ENCODE assay signal across 14 cellular contexts in genomic region chr9:71648453-71648852, GRCh38.
DNase-seq lines count a peak whose midpoint lies in the region; ATAC-seq and TF ChIP-seq lines count a peak whose summit lies in the region.
"Had no signal": no experiment of that assay in that cellular context is flagged by ENCODE, and none has a peak within 500 bp of the region (broad histone marks: within the 10 kb centered on the region; RNA-seq: fewer than 3 reads in every experiment).

No MANE protein-coding gene starts in this region.

- peaks cover 8% of the 10 kb centered on the region for H3K79me1 ChIP-seq in trophoblast cell (ENCODE audit: low read length)

- DNase-seq in HCT116 (ENCODE audit: low read depth, low spot score) (no peak), OCI-M1 (lab: John Stamatoyannopoulos, UW) (peak; percentile 38), esophagus muscularis mucosa (ENCODE audit: extremely low spot score) (peak; percentile 57), trophoblast cell (no peak), H7 (no peak), coronary artery (ENCODE audit: low spot score) (no peak)
- DNase-seq: BE2C; Caco-2; CD8-positive, alpha-beta memory T cell; DND-41; GDM1; IMR-90 had no signal

- H2BK12ac ChIP-seq in trophoblast cell (ENCODE audit: low read length): no peak overlapping the region

- H3K4me1 ChIP-seq in HCT116 (ENCODE audit: control insufficient read depth in 1 of 2, insufficient read depth in 2 of 2, low read length in 2 of 2) (peaks cover 10 to 13% of the 10 kb centered on the region in 2 experiments; a peak in 3 of 4 replicates), esophagus muscularis mucosa (peaks cover 7 to 14% (median 13%) of the 10 kb centered on the region in 4 donors), trophoblast cell (ENCODE audit: control insufficient read depth in 1 of 2, insufficient read depth in 2 of 2, low read length in 2 of 2) (peaks cover 8% of the 10 kb centered on the region in 2 experiments)
- H3K4me1 ChIP-seq: BE2C, Caco-2 had no signal

- no peak overlapping the region for H2BK5ac ChIP-seq in trophoblast cell (ENCODE audit: low read depth, low read length, poor library complexity)

- no peak overlapping the region for H3K4ac ChIP-seq in trophoblast cell (ENCODE audit: low read depth, low read length)

- no peak overlapping the region for H2BK120ac ChIP-seq in trophoblast cell (ENCODE audit: insufficient read depth, low read length, poor library complexity)

- TF ChIP-seq EP300 in esophagus muscularis mucosa (IDR thresholded peaks at IDR 0.05): no peak

- H3K27me3 ChIP-seq in HCT116 (ENCODE audit: insufficient read depth, low read length) (no peaks in the 10 kb centered on the region), esophagus muscularis mucosa (no peaks in the 10 kb centered on the region), trophoblast cell (ENCODE audit: insufficient read depth, low read length) (no peaks in the 10 kb centered on the region), H7 (ENCODE audit: control insufficient read depth, insufficient read depth, low read length) (peaks cover 5% of the 10 kb centered on the region)
- H3K27me3 ChIP-seq: BE2C had no signal

- H3K9me3 ChIP-seq in HCT116 (ENCODE audit: control insufficient read depth in 1 of 2, insufficient read depth in 1 of 2, low read depth in 1 of 2, low read length in 2 of 2) (no peaks in the 10 kb centered on the region), esophagus muscularis mucosa (no peaks in the 10 kb centered on the region), trophoblast cell (ENCODE audit: insufficient read depth, low read depth, low read length) (no peaks in the 10 kb centered on the region)
- H3K9me3 ChIP-seq: A549, BE2C, Caco-2 had no signal

- H3K4me2 ChIP-seq in HCT116 (ENCODE audit: low read length) (no peak overlapping the region), trophoblast cell (ENCODE audit: low read length) (no peak overlapping the region)
- H3K4me2 ChIP-seq: A549 had no signal

- RAD21 ChIA-PET in HCT116 (lab: Charles Lee; ENCODE audit: low non-redundant PET in 1 of 2, low total read pairs in 2 of 2, uncharacterized antibody in 2 of 2, unreplicated experiment in 2 of 2): no interaction called here

- WGBS in esophagus muscularis mucosa: 100% methylated on average over 1 of the region's 1 CpG
- WGBS in trophoblast cell (ENCODE audit: extremely low coverage, insufficient coverage, insufficient read length): no CpG with 5 or more reads among the region's 1 CpG

- TF ChIP-seq CTCF in HCT116 (IDR thresholded peaks at IDR 0.05 in 2 of 3, conservative IDR thresholded peaks at IDR 0.05 in 1 of 3; ENCODE audit: borderline replicate concordance in 1 of 3, insufficient read depth in 1 of 3, low read depth in 2 of 3, low read length in 2 of 3) (no peak), esophagus muscularis mucosa (IDR thresholded peaks at IDR 0.05) (no peak), coronary artery (IDR thresholded peaks at IDR 0.05) (no peak)

- H3K27ac ChIP-seq in HCT116 (ENCODE audit: low read depth, low read length): no peak overlapping the region
- no peak overlapping the region for H3K27ac ChIP-seq in esophagus muscularis mucosa (replicated peaks in 1 of 4)
- peak overlapping the region; percentile 48 for H3K27ac ChIP-seq in trophoblast cell (ENCODE audit: low read depth, low read length)
- H3K27ac ChIP-seq in coronary artery: no peak overlapping the region
- H3K27ac ChIP-seq: HL-60 had no signal

- H3K4me3 ChIP-seq in HCT116 (replicated peaks in 1 of 2; ENCODE audit: low read depth in 1 of 2, low read length in 2 of 2) (no peak overlapping the region), esophagus muscularis mucosa (no peak overlapping the region), trophoblast cell (ENCODE audit: low read depth, low read length) (no peak overlapping the region), H7 (ENCODE audit: insufficient read depth, low read depth, low read length) (no peak overlapping the region), coronary artery (no peak overlapping the region)
- H3K4me3 ChIP-seq: A549 had no signal

- CTCF ChIA-PET in HCT116 (lab: Charles Lee): no interaction called here

- no peak overlapping the region for H4K91ac ChIP-seq in trophoblast cell (ENCODE audit: low read depth, low read length)

- POLR2A ChIA-PET in HCT116 (lab: Charles Lee): no interaction called here

- intact Hi-C loops in HCT116 (cut with micrococcal nuclease) (no loop called here), esophagus muscularis mucosa (cut with DNase I) (no loop called here)

- H2AK5ac ChIP-seq in trophoblast cell (ENCODE audit: low read length): no peak overlapping the region

- no peak for TF ChIP-seq POLR2A in HCT116 (IDR thresholded peaks at IDR 0.05; ENCODE audit: borderline replicate concordance, extremely low read depth, insufficient read depth, insufficient read length)
- no peak for TF ChIP-seq POLR2A in esophagus muscularis mucosa (IDR thresholded peaks at IDR 0.05; ENCODE audit: low read depth)

- H3K9ac ChIP-seq in HCT116 (ENCODE audit: low read length) (no peak overlapping the region), trophoblast cell (ENCODE audit: low read length) (no peak overlapping the region)

- no peak overlapping the region for H3K23ac ChIP-seq in trophoblast cell (ENCODE audit: low read length)

- TF ChIP-seq RAD21 in HCT116 (IDR thresholded peaks at IDR 0.05; ENCODE audit: low read depth): no peak

- H4K8ac ChIP-seq in trophoblast cell (ENCODE audit: low read depth, low read length): no peak overlapping the region

- peak overlapping the region; percentile 40 for H2AFZ ChIP-seq in HCT116 (ENCODE audit: low read depth, low read length, poor library complexity, severe bottlenecking)
- no peak overlapping the region for H2AFZ ChIP-seq in trophoblast cell (ENCODE audit: insufficient read depth, low read length, poor library complexity)

- ATAC-seq in HCT116: no peak
- ATAC-seq: A549 had no signal

- H3K79me2 ChIP-seq in HCT116 (ENCODE audit: insufficient read depth, low read length): no peaks in the 10 kb centered on the region
- no peaks in the 10 kb centered on the region for H3K79me2 ChIP-seq in trophoblast cell (ENCODE audit: control insufficient read depth, insufficient read depth, low read length, poor library complexity)

- H3K18ac ChIP-seq in trophoblast cell (ENCODE audit: low read length): no peak overlapping the region

- no TSS peak for BruUV-seq in HCT116 (replicated peaks; lab: Mats Ljungman, UMichigan)

- no peak overlapping the region for H4K12ac ChIP-seq in trophoblast cell (ENCODE audit: low read depth, low read length)

- H3K14ac ChIP-seq in trophoblast cell (ENCODE audit: low read length): no peak overlapping the region

- H4K20me1 ChIP-seq in HCT116 (ENCODE audit: insufficient read depth): no peaks in the 10 kb centered on the region

- H3K36me3 ChIP-seq in HCT116 (ENCODE audit: control insufficient read depth in 1 of 2, insufficient read depth in 2 of 2, low read length in 2 of 2) (no peaks in the 10 kb centered on the region), esophagus muscularis mucosa (no peaks in the 10 kb centered on the region), trophoblast cell (ENCODE audit: control insufficient read depth in 1 of 2, insufficient read depth in 2 of 2, low read length in 2 of 2) (no peaks in the 10 kb centered on the region), H7 (replicated peaks; ENCODE audit: control insufficient read depth, insufficient read depth, low read length) (no peaks in the 10 kb centered on the region)
- H3K36me3 ChIP-seq: BE2C had no signal

- H3K9me2 ChIP-seq in HCT116 (ENCODE audit: insufficient read depth): no peaks in the 10 kb centered on the region

TF ChIP-seq in HCT116, 20 proteins besides CTCF, POLR2A, EP300 and RAD21 (continues in another document):
- TF ChIP-seq MAX (IDR thresholded peaks at IDR 0.05) (no peak), JUND (IDR thresholded peaks at IDR 0.05) (no peak), REST (IDR thresholded peaks at IDR 0.05; ENCODE audit: low read depth) (no peak), FOSL1 (IDR thresholded peaks at IDR 0.05; ENCODE audit: low read depth) (no peak), ZNF274 (IDR thresholded peaks at IDR 0.05; ENCODE audit: low read depth, low read length) (no peak), CBX3 (IDR thresholded peaks at IDR 0.05; ENCODE audit: low read depth) (no peak), ELF1 (IDR thresholded peaks at IDR 0.05; ENCODE audit: borderline replicate concordance, low read depth) (no peak), EZH2 (IDR thresholded peaks at IDR 0.05) (no peak), SRF (IDR thresholded peaks at IDR 0.05; ENCODE audit: low read depth) (no peak)

Comparison
In these comparisons a context has a peak if more than half of its experiments do, and no peak if none do; other contexts are left out.
1. DNase-seq: peak in OCI-M1 (single experiment) and esophagus muscularis mucosa (single experiment); none in HCT116 (single experiment), trophoblast cell (0 of 2), H7 (single experiment) and coronary artery (single experiment).